8 cellular contexts compared by ENCODE assay signal in the genomic region with DNA sequence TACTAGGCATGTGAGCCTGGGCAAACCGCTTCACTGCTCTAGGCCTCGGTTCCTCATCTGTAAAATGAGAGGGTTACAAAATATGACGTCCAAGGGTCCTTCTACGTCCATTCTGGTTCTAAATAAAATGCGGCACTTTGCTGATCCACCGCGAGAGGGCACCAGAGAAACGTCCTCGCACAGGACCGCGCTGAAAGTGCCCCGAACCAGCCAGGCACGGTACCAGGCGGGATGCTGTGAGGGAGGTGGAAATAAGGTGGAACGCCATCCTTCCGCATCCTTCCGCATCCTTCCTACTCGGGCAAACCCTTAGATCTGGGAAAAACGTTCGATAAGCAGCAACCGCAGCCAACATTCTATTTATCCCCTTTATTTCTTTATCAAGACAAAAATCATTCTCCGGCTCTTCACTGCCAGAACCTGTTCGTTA.
DNase-seq lines count a peak whose midpoint lies in the region; ATAC-seq and TF ChIP-seq lines count a peak whose summit lies in the region.

No MANE protein-coding gene starts in this region.

- H3K4me2 ChIP-seq in trophoblast cell (ENCODE audit: low read length): no peak overlapping the region

- H2BK120ac ChIP-seq in trophoblast cell (ENCODE audit: insufficient read depth, low read length, poor library complexity): no peak overlapping the region

- DNase-seq in AG08396 (ENCODE audit: low spot score) (peak; percentile 72), RWPE1 (ENCODE audit: low spot score) (peak; percentile 48), foreskin keratinocyte (peak in 1 of 2 donors; percentile 20), trophoblast cell (peak; percentile 67 to 88), type B pancreatic cell (ENCODE audit: extremely low spot score, unreplicated experiment) (peak; percentile 76)
- DNase-seq in activated T-helper 1 cell treated with anti-CD3 and anti-CD28 coated beads, Interleukin-2, amount 50 U/mL, for 16 hours (ENCODE audit: low read depth in 1 of 2, low spot score in 1 of 2): peak; percentile 57 to 59

- H3K79me2 ChIP-seq in trophoblast cell (ENCODE audit: control insufficient read depth, insufficient read depth, low read length, poor library complexity): no peaks in the 10 kb centered on the region

- H3K9me3 ChIP-seq in trophoblast cell (ENCODE audit: insufficient read depth, low read depth, low read length): no peaks in the 10 kb centered on the region

- CTCF ChIA-PET in RWPE1 (lab: Yijun Ruan, JAX): interaction anchor here (0.6 to 0.8 kb wide), 4 partner anchors 9 to 506 kb away, joined by 3 to 4 read pairs (median 3); no protein-coding TSS in a partner anchor

- H4K12ac ChIP-seq in trophoblast cell (ENCODE audit: low read depth, low read length): no peak overlapping the region

- no peak overlapping the region for H3K4ac ChIP-seq in trophoblast cell (ENCODE audit: low read depth, low read length)

- H3K36me3 ChIP-seq in trophoblast cell (ENCODE audit: control insufficient read depth in 1 of 2, insufficient read depth in 2 of 2, low read length in 2 of 2): no peaks in the 10 kb centered on the region

- H2AK5ac ChIP-seq in trophoblast cell (ENCODE audit: low read length): no peak overlapping the region

- no peak overlapping the region for H3K27ac ChIP-seq in RWPE1
- H3K27ac ChIP-seq in foreskin keratinocyte: no peak overlapping the region
- no peak overlapping the region for H3K27ac ChIP-seq in trophoblast cell (ENCODE audit: low read depth, low read length)

- WGBS in trophoblast cell (ENCODE audit: extremely low coverage, insufficient coverage, insufficient read length): no CpG with 5 or more reads among the region's 23 CpGs

- no peaks in the 10 kb centered on the region for H3K36me3 Mint-ChIP-seq in type B pancreatic cell

- no peak overlapping the region for H3K23ac ChIP-seq in trophoblast cell (ENCODE audit: low read length)

- ATAC-seq in GM18907 (IDR thresholded peaks at IDR 0.05; ENCODE audit: unreplicated experiment) (peak; percentile 81), foreskin keratinocyte (peak; percentile 86)

- H3K27me3 ChIP-seq in foreskin keratinocyte (no peaks in the 10 kb centered on the region), trophoblast cell (ENCODE audit: insufficient read depth, low read length) (no peaks in the 10 kb centered on the region)

- H3K18ac ChIP-seq in trophoblast cell (ENCODE audit: low read length): no peak overlapping the region

- H3K27me3 Mint-ChIP-seq in type B pancreatic cell: peaks cover 11% of the 10 kb centered on the region

- H3K9me3 Mint-ChIP-seq in type B pancreatic cell: no peaks in the 10 kb centered on the region

- no peak overlapping the region for H4K8ac ChIP-seq in trophoblast cell (ENCODE audit: low read depth, low read length)

- no peak overlapping the region for H2BK12ac ChIP-seq in trophoblast cell (ENCODE audit: low read length)

- no peaks in the 10 kb centered on the region for H3K4me1 Mint-ChIP-seq in type B pancreatic cell (ENCODE audit: unreplicated experiment)

- H4K91ac ChIP-seq in trophoblast cell (ENCODE audit: low read depth, low read length): no peak overlapping the region

- H3K27ac Mint-ChIP-seq in type B pancreatic cell: no peak overlapping the region

- no peak overlapping the region for H3K9ac ChIP-seq in trophoblast cell (ENCODE audit: low read length)

- TF ChIP-seq CTCF in LNCAP (IDR thresholded peaks at IDR 0.05) (peak; percentile 86), RWPE1 (conservative IDR thresholded peaks at IDR 0.05; ENCODE audit: low read depth) (peak; percentile 92), foreskin keratinocyte (conservative IDR thresholded peaks at IDR 0.05) (peak; percentile 90), type B pancreatic cell (conservative IDR thresholded peaks at IDR 0.05) (peak; percentile 93)

- POLR2A ChIA-PET in RWPE1 (lab: Yijun Ruan, JAX; ENCODE audit: low non-redundant PET): no interaction called here

- no peak overlapping the region for H3K14ac ChIP-seq in trophoblast cell (ENCODE audit: low read length)

- no peak overlapping the region for H2AFZ ChIP-seq in trophoblast cell (ENCODE audit: insufficient read depth, low read length, poor library complexity)

- H3K4me1 ChIP-seq in foreskin keratinocyte (no peaks in the 10 kb centered on the region), trophoblast cell (ENCODE audit: control insufficient read depth in 1 of 2, insufficient read depth in 2 of 2, low read length in 2 of 2) (no peaks in the 10 kb centered on the region)

- H2BK5ac ChIP-seq in trophoblast cell (ENCODE audit: low read depth, low read length, poor library complexity): no peak overlapping the region

- H3K4me3 Mint-ChIP-seq in type B pancreatic cell: no peak overlapping the region

- no peaks in the 10 kb centered on the region for H3K79me1 ChIP-seq in trophoblast cell (ENCODE audit: low read length)

- no peak overlapping the region for H3K4me3 ChIP-seq in trophoblast cell (ENCODE audit: low read depth, low read length)
